ENCODE assay signal across 25 cellular contexts in the genomic region with DNA sequence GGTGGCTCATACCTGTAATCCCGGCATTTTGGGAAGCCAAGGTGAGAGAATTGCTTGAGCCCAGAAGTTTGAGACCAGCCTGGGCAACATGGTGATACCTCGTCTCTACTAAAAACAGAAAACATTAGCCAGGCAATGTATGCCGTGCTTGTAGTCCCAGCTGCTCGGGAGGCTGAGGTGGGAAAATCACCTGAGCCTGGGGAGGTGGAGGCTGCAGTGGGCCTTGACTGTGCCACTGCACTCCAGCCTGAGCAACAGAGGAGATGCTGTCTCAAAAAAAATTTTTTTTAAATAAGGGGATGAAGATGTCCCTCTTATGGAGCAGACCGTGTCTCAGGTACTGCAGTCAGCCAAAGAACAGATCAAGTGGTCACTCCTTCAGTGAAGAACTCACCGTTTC. TPM values are rescaled to one million over a fixed set of nuclear protein-coding genes. Genes with fewer than 3 reads are reported as not detected.
A peak's percentile ranks its signal among the peaks of the same experiment; 100 is the strongest.
DNase-seq lines count a peak whose midpoint lies in the region; ATAC-seq, FAIRE-seq and TF ChIP-seq lines count a peak whose summit lies in the region.
"Had no signal": no experiment of that assay in that cellular context is flagged by ENCODE, and none has a peak within 500 bp of the region (broad histone marks: within the 10 kb centered on the region; RNA-seq: fewer than 3 reads in every experiment).

No MANE protein-coding gene starts in this region.

- H3K27ac ChIP-seq in Karpas-422 (ENCODE audit: low read length) (no peak overlapping the region), WERI-Rb-1 (no peak overlapping the region)
- H3K27ac ChIP-seq: A549, GM23248 had no signal

- H3K9ac ChIP-seq in Karpas-422 (ENCODE audit: low read length), result no peak overlapping the region
- H3K9ac ChIP-seq: BLaER1 treated with 17β-estradiol and CSF1 and Interleukin-3, amounts not matched to agents 10 nM and 100 nM; GM23248 had no signal

- intact Hi-C loops in posterior vena cava (cut with DNase I), result no loop called here

- TF ChIP-seq CTCF in WERI-Rb-1 (IDR thresholded peaks at IDR 0.05; ENCODE audit: low read depth, low read length), result no peak

- no peaks in the 10 kb centered on the region for H3K9me3 ChIP-seq in Karpas-422 (ENCODE audit: low read length)
- H3K9me3 ChIP-seq in WERI-Rb-1 (ENCODE audit: severe bottlenecking), result no peaks in the 10 kb centered on the region
- H3K9me3 ChIP-seq: A549, BE2C had no signal

- H3K9me2 ChIP-seq in Karpas-422 (replicated peaks; ENCODE audit: insufficient read depth, low read length), result no peaks in the 10 kb centered on the region

- H3K36me3 ChIP-seq in Karpas-422 (ENCODE audit: insufficient read depth, low read length), result no peaks in the 10 kb centered on the region
- H3K36me3 ChIP-seq in WERI-Rb-1, result no peaks in the 10 kb centered on the region
- H3K36me3 ChIP-seq: BE2C; BLaER1 treated with 17β-estradiol and CSF1 and Interleukin-3, amounts not matched to agents 10 nM and 100 nM had no signal

- H4K20me1 ChIP-seq in Karpas-422 (ENCODE audit: insufficient read depth, low read depth, low read length), result no peaks in the 10 kb centered on the region

- ATAC-seq in left lobe of liver (no peak), GM21619 (IDR thresholded peaks at IDR 0.05; ENCODE audit: unreplicated experiment) (no peak), HG03571 (IDR thresholded peaks at IDR 0.05; ENCODE audit: unreplicated experiment) (no peak)
- ATAC-seq: A549, GM12878 had no signal

- DNase-seq in Karpas-422 (peak; percentile 39), WERI-Rb-1 (peak; percentile 2), left lobe of liver (ENCODE audit: low spot score) (peak; percentile 2), posterior vena cava (ENCODE audit: low spot score) (peak; percentile 51), GM19239 (ENCODE audit: insufficient read length, low spot score) (no peak)
- DNase-seq: 8988T; ACHN; AML-193; BE2C; CD4-positive, alpha-beta T cell; CD8-positive, alpha-beta memory T cell; DMS 273 treated with DMSO at 0.1 percent for 48 hours; DMS79; EL; GDM1; GM23248; H7; HCEC 1CT had no signal

- H3K79me2 ChIP-seq in Karpas-422 (ENCODE audit: low read length), result no peaks in the 10 kb centered on the region

- H3K27me3 ChIP-seq in Karpas-422 (ENCODE audit: low read length) (no peaks in the 10 kb centered on the region), WERI-Rb-1 (ENCODE audit: insufficient read depth, low read depth, severe bottlenecking) (no peaks in the 10 kb centered on the region)
- H3K27me3 ChIP-seq: BE2C had no signal

- FAIRE-seq in GM19239 (lab: Jason Lieb, UNC), result no peak
- FAIRE-seq: A549, D721Med, GM12878, H1 had no signal

- H2AFZ ChIP-seq in Karpas-422 (ENCODE audit: low read length), result no peak overlapping the region
- H2AFZ ChIP-seq: GM23248 had no signal

- H3K4me2 ChIP-seq in Karpas-422 (ENCODE audit: low read depth, low read length, poor library complexity, severe bottlenecking), result no peak overlapping the region
- H3K4me2 ChIP-seq: A549 had no signal

- H3K4me1 ChIP-seq in Karpas-422 (ENCODE audit: low read length), result no peaks in the 10 kb centered on the region
- H3K4me1 ChIP-seq: BE2C had no signal

- no peak overlapping the region for H3K4me3 ChIP-seq in Karpas-422 (ENCODE audit: low read length)
- H3K4me3 ChIP-seq in WERI-Rb-1 (ENCODE audit: low read depth, low read length), result no peak overlapping the region
- H3K4me3 ChIP-seq: A549; BLaER1 treated with 17β-estradiol and CSF1 and Interleukin-3, amounts not matched to agents 10 nM and 100 nM; GM12878; GM23248 had no signal

RNA-seq across cellular contexts. Expression of a gene that starts 13.5 kb away (rescaled TPM):
- total RNA-seq in Karpas-422 (2014; rRNA removed; shearing (Covaris generic); ENCODE audit: low replicate concordance), result not detected in 2 replicates
- total RNA-seq in left lobe of liver (not detected), posterior vena cava (not detected)
- total RNA-seq: CD4-positive, alpha-beta T cell; CD8-positive, alpha-beta memory T cell; GM12878; GM23248; H1; H7 had no signal

RNA-seq across cellular contexts. Expression of a gene that starts 20.6 kb away (rescaled TPM):
- not detected in 2 replicates for total RNA-seq in Karpas-422 (2014; rRNA removed; shearing (Covaris generic); ENCODE audit: low replicate concordance)
- not detected for total RNA-seq in left lobe of liver
- not detected for total RNA-seq in posterior vena cava
- total RNA-seq: CD4-positive, alpha-beta T cell; CD8-positive, alpha-beta memory T cell; GM12878; GM23248; H1; H7 had no signal

RNA-seq across cellular contexts. Expression of a gene that starts 47.8 kb away (rescaled TPM):
- total RNA-seq in Karpas-422 (2014; rRNA removed; shearing (Covaris generic); ENCODE audit: low replicate concordance), result 15.5 TPM in 1 of 2 replicates, not detected in the other
- total RNA-seq in left lobe of liver (not detected), posterior vena cava (1 to 10 TPM in 1 of 2 donors, not detected in 1; 1.2 TPM)
- total RNA-seq: CD4-positive, alpha-beta T cell; GM12878; GM23248; H1; H7 had no signal

RNA-seq across cellular contexts. Expression of a gene that starts 58.1 kb away (rescaled TPM):
- total RNA-seq in Karpas-422 (2014; rRNA removed; shearing (Covaris generic); ENCODE audit: low replicate concordance), result 8.1 and 14.3 TPM in 2 replicates
- 69.0 TPM for total RNA-seq in left lobe of liver
- 10 to 100 TPM; 24.2 to 25.6 TPM for total RNA-seq in posterior vena cava

RNA-seq across cellular contexts. Expression of a gene that starts 58.9 kb away (rescaled TPM):
- total RNA-seq in Karpas-422 (2014; rRNA removed; shearing (Covaris generic); ENCODE audit: low replicate concordance), result 24.3 and 36.1 TPM in 2 replicates
- total RNA-seq in left lobe of liver, result 5.6 TPM
- total RNA-seq in posterior vena cava, result 10 to 100 TPM; 51.9 to 55.4 TPM
